Comparison of ENCODE assay signal across 22 cellular contexts in the genomic region with DNA sequence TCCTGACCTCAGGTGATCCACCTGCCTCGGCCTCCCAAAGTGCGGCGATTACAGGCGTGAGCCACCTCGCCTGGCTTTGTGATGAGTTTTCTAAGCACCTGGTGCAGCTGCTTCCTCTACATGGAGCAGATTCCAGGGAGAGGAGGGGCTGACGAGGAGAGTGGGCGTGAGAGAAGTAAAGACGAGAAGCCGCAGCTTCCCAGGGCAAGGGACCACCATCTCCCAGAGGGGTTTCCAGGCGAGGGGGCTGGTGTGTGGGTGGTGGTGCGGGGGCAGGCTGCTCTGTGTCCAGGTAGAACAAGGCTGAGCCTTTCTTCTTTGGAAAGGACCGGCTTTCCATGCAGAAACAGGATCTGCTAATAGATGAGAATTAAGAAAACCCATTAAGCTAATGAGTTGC.
"Had no signal": no experiment of that assay in that cellular context is flagged by ENCODE, and none has a peak within 500 bp of the region (broad histone marks: within the 10 kb centered on the region; RNA-seq: fewer than 3 reads in every experiment).

No MANE protein-coding gene starts in this region.

- H3K9me3 ChIP-seq: adrenal gland, breast epithelium, MG63 had no signal

- H3K4me3 Mint-ChIP-seq: activated CD4-positive, alpha-beta memory T cell treated with anti-CD3 and anti-CD28 coated beads, Interleukin-2, amount 10 ng/mL, durations not matched to agents 7 days and 5 days; activated naive CD8-positive, alpha-beta T cell treated with anti-CD3 and anti-CD28 coated beads, Interleukin-2, amount 10 ng/mL, durations not matched to agents 7 days and 5 days; T-helper 17 cell had no signal

- H3K4me1 Mint-ChIP-seq: activated CD4-positive, alpha-beta memory T cell treated with anti-CD3 and anti-CD28 coated beads, Interleukin-2, amount 10 ng/mL, durations not matched to agents 7 days and 5 days; activated naive CD8-positive, alpha-beta T cell treated with anti-CD3 and anti-CD28 coated beads, Interleukin-2, amount 10 ng/mL, durations not matched to agents 7 days and 5 days had no signal

- H3K36me3 Mint-ChIP-seq: activated naive CD8-positive, alpha-beta T cell treated with anti-CD3 and anti-CD28 coated beads, Interleukin-2, amount 10 ng/mL, durations not matched to agents 7 days and 5 days had no signal

- H3K4me1 ChIP-seq: adrenal gland, breast epithelium had no signal

- H3K9me3 Mint-ChIP-seq: activated CD4-positive, alpha-beta memory T cell treated with anti-CD3 and anti-CD28 coated beads, Interleukin-2, amount 10 ng/mL, durations not matched to agents 7 days and 5 days; activated naive CD8-positive, alpha-beta T cell treated with anti-CD3 and anti-CD28 coated beads, Interleukin-2, amount 10 ng/mL, durations not matched to agents 7 days and 5 days had no signal

- ATAC-seq: T-helper 17 cell had no signal

- H3K27me3 Mint-ChIP-seq: activated CD4-positive, alpha-beta memory T cell treated with anti-CD3 and anti-CD28 coated beads, Interleukin-2, amount 10 ng/mL, durations not matched to agents 7 days and 5 days had no signal

- H3K4me3 ChIP-seq: adrenal gland, breast epithelium, MG63 had no signal

- H3K27ac Mint-ChIP-seq: activated CD4-positive, alpha-beta memory T cell treated with anti-CD3 and anti-CD28 coated beads, Interleukin-2, amount 10 ng/mL, durations not matched to agents 7 days and 5 days; activated naive CD8-positive, alpha-beta T cell treated with anti-CD3 and anti-CD28 coated beads, Interleukin-2, amount 10 ng/mL, durations not matched to agents 7 days and 5 days; T-helper 17 cell had no signal

- H3K27me3 ChIP-seq: adrenal gland had no signal

- H3K27ac ChIP-seq: adrenal gland, breast epithelium had no signal

- DNase-seq: activated CD4-positive, alpha-beta memory T cell treated with anti-CD3 and anti-CD28 coated beads, Interleukin-2, amount 10 ng/mL, durations not matched to agents 7 days and 5 days; activated CD4-positive, alpha-beta T cell treated with anti-CD3 and anti-CD28 coated beads, Interleukin-2, amount 50 U/mL, for 1 hour; activated CD4-positive, CD25-positive, alpha-beta regulatory T cell; activated CD8-positive, alpha-beta memory T cell treated with anti-CD3 and anti-CD28 coated beads, Interleukin-2, amount 50 U/mL, for 4 hours; activated naive CD4-positive, alpha-beta T cell treated with anti-CD3 and anti-CD28 coated beads, Interleukin-2, amount 50 U/mL, for 16 hours; activated naive CD8-positive, alpha-beta T cell treated with anti-CD3 and anti-CD28 coated beads, Interleukin-2, amount 10 ng/mL, durations not matched to agents 7 days and 5 days; adrenal gland; anterior cingulate cortex; caudate nucleus; MG63; MV-4-11; NCI-H1092 treated with DMSO at 0.1 percent for 48 hours; NCI-H1417 treated with DMSO at 0.1 percent for 48 hours; NCI-H1694; NCI-H2029 treated with DMSO at 0.1 percent for 48 hours; NCI-H446; NCI-H524; NCI-H748 treated with DMSO at 0.1 percent for 48 hours; SIG-M5; T-helper 17 cell; T-helper 9 cell had no signal

- H3K36me3 ChIP-seq: adrenal gland, breast epithelium, MG63 had no signal
